ENCODE assay signal across 29 cellular contexts in the genomic region with DNA sequence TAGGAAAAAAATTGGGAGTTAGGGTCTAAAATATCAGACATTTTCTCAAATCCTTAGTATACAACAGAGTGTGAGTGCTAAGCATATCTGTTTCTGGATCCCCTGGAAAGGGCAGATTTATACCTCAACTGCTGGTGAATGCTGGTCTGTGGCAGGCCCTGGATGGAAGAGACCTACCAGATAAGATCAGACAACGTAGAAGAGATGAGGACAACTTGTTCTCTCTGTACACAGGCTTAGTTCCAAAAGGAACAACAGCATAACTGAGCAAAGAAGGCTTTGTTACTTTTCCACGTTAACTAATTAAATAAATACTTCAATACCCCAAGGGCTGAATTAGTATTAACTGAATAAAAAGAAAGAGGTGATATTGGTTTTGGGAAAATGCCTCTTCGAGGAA.
"Had no signal": no experiment of that assay in that cellular context is flagged by ENCODE, and none has a peak within 500 bp of the region (broad histone marks: within the 10 kb centered on the region; RNA-seq: fewer than 3 reads in every experiment).

No MANE protein-coding gene starts in this region.

- H3K36me3 ChIP-seq: neutrophil, pancreas, right lobe of liver, spleen, suprapubic skin, tibial artery, transverse colon, upper lobe of right lung, uterus had no signal

- H3K4me1 Mint-ChIP-seq: naive thymus-derived CD4-positive, alpha-beta T cell; natural killer cell; nephron; stimulated activated memory B cell treated with anti-CD40 and anti-IgM and Interleukin-4, amounts not matched to agents 10 μg/mL and 1 μg/mL and 100 μg/mL, for 72 hours; stimulated activated naive CD8-positive, alpha-beta T cell treated with anti-CD3 and anti-CD28 coated beads, Interleukin-15, amount 100 ng/mL, for 72 hours had no signal

- H3K4me3 ChIP-seq: pancreas, psoas muscle, right lobe of liver, skin epidermis, smooth muscle cell, spleen, suprapubic skin, testis, tibial artery, transverse colon, upper lobe of right lung, uterus had no signal

- H3K27ac Mint-ChIP-seq: naive thymus-derived CD4-positive, alpha-beta T cell; natural killer cell; nephron; stimulated activated memory B cell treated with anti-CD40 and anti-IgM and Interleukin-4, amounts not matched to agents 10 μg/mL and 1 μg/mL and 100 μg/mL, for 72 hours; stimulated activated naive CD8-positive, alpha-beta T cell treated with anti-CD3 and anti-CD28 coated beads, Interleukin-15, amount 100 ng/mL, for 72 hours; type B pancreatic cell had no signal

- H3K27ac ChIP-seq: neutrophil, pancreas, psoas muscle, right lobe of liver, skin epidermis, spleen, suprapubic skin, tibial artery, transverse colon, upper lobe of right lung, uterus had no signal

- H3K4me1 ChIP-seq: pancreas, psoas muscle, right lobe of liver, spleen, suprapubic skin, testis, tibial artery, transverse colon, upper lobe of right lung, uterus had no signal

- H3K27me3 Mint-ChIP-seq: naive thymus-derived CD4-positive, alpha-beta T cell; stimulated activated memory B cell treated with anti-CD40 and anti-IgM and Interleukin-4, amounts not matched to agents 10 μg/mL and 1 μg/mL and 100 μg/mL, for 72 hours; stimulated activated naive CD8-positive, alpha-beta T cell treated with anti-CD3 and anti-CD28 coated beads, Interleukin-15, amount 100 ng/mL, for 72 hours; type B pancreatic cell had no signal

- DNase-seq: naive thymus-derived CD4-positive, alpha-beta T cell; natural killer cell; nucleus accumbens; pancreas; psoas muscle; right cardiac atrium; right lobe of liver; spleen; stimulated activated CD4-positive, alpha-beta T cell treated with anti-CD3 and anti-CD28 coated beads, Interleukin-12 subunit alpha, Interleukin-12 subunit beta, amount 100 ng/mL, for 4 hours; stimulated activated CD4-positive, alpha-beta T cell treated with anti-CD3 and anti-CD28 coated beads, Interleukin-1b, Interleukin-23, amount 100 ng/mL, for 48 hours; stimulated activated CD4-positive, alpha-beta T cell treated with anti-CD3 and anti-CD28 coated beads, Interleukin-4, amount 100 ng/mL, for 1 hour; stimulated activated CD4-positive, alpha-beta T cell treated with anti-CD3 and anti-CD28 coated beads, Interleukin-4, amount 100 ng/mL, for 4 hours; stimulated activated CD8-positive, alpha-beta memory T cell treated with anti-CD3 and anti-CD28 coated beads, Interleukin-4, amount 100 ng/mL, for 48 hours; stimulated activated naive CD4-positive, alpha-beta T cell; stimulated activated naive CD8-positive, alpha-beta T cell treated with anti-CD3 and anti-CD28 coated beads, Interleukin-15, amount 100 ng/mL, for 72 hours; stimulated activated naive CD8-positive, alpha-beta T cell treated with anti-CD3 and anti-CD28 coated beads, Interleukin-15, Interleukin-2, amounts not matched to agents 100 U/mL and 50 U/mL, for 24 hours; substantia nigra; testis; tibial artery; transverse colon; upper lobe of right lung; uterus had no signal

- H3K27me3 ChIP-seq: neutrophil, pancreas, right lobe of liver, spleen, suprapubic skin, testis, tibial artery, transverse colon, upper lobe of right lung, uterus had no signal

- H3K4me2 ChIP-seq: smooth muscle cell had no signal

- H3K9me3 ChIP-seq: neutrophil, pancreas, psoas muscle, right lobe of liver, suprapubic skin, testis, tibial artery, transverse colon, upper lobe of right lung, uterus had no signal

- H3K9me3 Mint-ChIP-seq: natural killer cell; nephron; stimulated activated memory B cell treated with anti-CD40 and anti-IgM and Interleukin-4, amounts not matched to agents 10 μg/mL and 1 μg/mL and 100 μg/mL, for 72 hours had no signal

- ATAC-seq: naive thymus-derived CD4-positive, alpha-beta T cell; natural killer cell; pancreas; psoas muscle; right cardiac atrium; right lobe of liver; stimulated activated memory B cell treated with anti-CD40 and anti-IgM and Interleukin-4, amounts not matched to agents 10 μg/mL and 1 μg/mL and 100 μg/mL, for 72 hours; stimulated activated naive CD8-positive, alpha-beta T cell treated with anti-CD3 and anti-CD28 coated beads, Interleukin-15, amount 100 ng/mL, for 72 hours; stimulated activated naive CD8-positive, alpha-beta T cell treated with anti-CD3 and anti-CD28 coated beads, Interleukin-15, Interleukin-2, amounts not matched to agents 100 U/mL and 50 U/mL, for 24 hours; upper lobe of right lung had no signal

- H3K4me3 Mint-ChIP-seq: naive thymus-derived CD4-positive, alpha-beta T cell; natural killer cell; nephron; stimulated activated memory B cell treated with anti-CD40 and anti-IgM and Interleukin-4, amounts not matched to agents 10 μg/mL and 1 μg/mL and 100 μg/mL, for 72 hours; stimulated activated naive CD8-positive, alpha-beta T cell treated with anti-CD3 and anti-CD28 coated beads, Interleukin-15, amount 100 ng/mL, for 72 hours; type B pancreatic cell had no signal

- H3K36me3 Mint-ChIP-seq: naive thymus-derived CD4-positive, alpha-beta T cell; natural killer cell; stimulated activated memory B cell treated with anti-CD40 and anti-IgM and Interleukin-4, amounts not matched to agents 10 μg/mL and 1 μg/mL and 100 μg/mL, for 72 hours; type B pancreatic cell had no signal
